Comparison of ENCODE assay signal across 15 cellular contexts in the genomic region with DNA sequence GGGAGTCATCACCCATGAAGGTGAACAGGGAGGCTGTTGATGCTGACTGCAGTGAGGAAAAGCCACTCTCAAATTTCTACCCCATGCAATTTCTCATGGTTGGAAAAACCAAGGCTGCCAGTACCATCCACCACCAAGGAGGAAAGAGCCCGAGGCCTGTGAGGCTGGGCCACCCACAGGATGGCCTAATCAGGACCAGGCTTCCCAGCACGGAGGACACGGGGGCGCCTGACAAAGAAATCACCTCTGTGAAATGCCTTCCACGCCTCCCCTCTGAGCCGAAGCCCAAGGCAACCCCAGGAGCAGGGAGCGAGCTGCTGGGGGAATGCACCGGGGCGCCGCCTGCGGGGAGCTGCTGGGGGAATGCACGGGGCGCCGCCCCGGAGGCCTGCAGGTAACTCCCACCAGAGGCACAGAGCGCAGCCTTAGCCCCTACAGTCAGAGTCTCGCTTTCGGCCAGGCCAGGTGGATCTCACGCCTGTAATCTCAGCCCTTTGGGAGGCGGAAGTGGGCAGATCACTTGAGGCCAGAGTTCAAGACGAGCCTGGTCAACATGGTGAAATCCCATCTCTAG. TPM values are rescaled to one million over a fixed set of nuclear protein-coding genes. Genes with fewer than 3 reads are reported as not detected.
DNase-seq lines count a peak whose midpoint lies in the region; ATAC-seq and TF ChIP-seq lines count a peak whose summit lies in the region.
"Had no signal": no experiment of that assay in that cellular context is flagged by ENCODE, and none has a peak within 500 bp of the region (broad histone marks: within the 10 kb centered on the region; RNA-seq: fewer than 3 reads in every experiment).

No MANE protein-coding gene starts in this region.

- peaks cover 12% of the 10 kb centered on the region for H3K36me3 Mint-ChIP-seq in WTC11
- H3K36me3 Mint-ChIP-seq in CD8-positive, alpha-beta T cell, result no peaks in the 10 kb centered on the region
- H3K36me3 Mint-ChIP-seq: CD14-positive monocyte; CD8-positive, alpha-beta memory T cell had no signal

- TF ChIP-seq POLR2A in prostate gland (IDR thresholded peaks at IDR 0.05), result no peak

- H3K9me3 Mint-ChIP-seq in WTC11, result peaks cover 13% of the 10 kb centered on the region
- peaks cover 10% of the 10 kb centered on the region for H3K9me3 Mint-ChIP-seq in CD8-positive, alpha-beta T cell

- intact Hi-C loops in CD8-positive, alpha-beta T cell (cut with DNase I, micrococcal nuclease), result no loop called here
- intact Hi-C loops in prostate gland (cut with DNase I), result no loop called here

- H3K36me3 ChIP-seq in H7 (replicated peaks; ENCODE audit: control insufficient read depth, insufficient read depth, low read length) (no peaks in the 10 kb centered on the region), prostate gland (no peaks in the 10 kb centered on the region)
- H3K36me3 ChIP-seq in CD8-positive, alpha-beta T cell (ENCODE audit: insufficient read depth, low read length), result no peaks in the 10 kb centered on the region

- peak; percentile 86 for ATAC-seq in WTC11
- ATAC-seq in CD8-positive, alpha-beta T cell, result no peak
- ATAC-seq: HCT116, HepG2 had no signal

- no peaks in the 10 kb centered on the region for H3K4me1 ChIP-seq in CD8-positive, alpha-beta T cell (ENCODE audit: insufficient read depth, low read length)
- no peaks in the 10 kb centered on the region for H3K4me1 ChIP-seq in prostate gland (replicated peaks)
- H3K4me1 ChIP-seq: A549, Caco-2 had no signal

- DNase-seq in H7 (peak; percentile 82), WTC11 (ENCODE audit: low spot score) (peak; percentile 41), iPS-NIHi7 (ENCODE audit: extremely low spot score) (peak; percentile 57), GDM1 (lab: John Stamatoyannopoulos, UW) (no peak), DMS53 (lab: John Stamatoyannopoulos, UW) (no peak), prostate gland (ENCODE audit: low spot score) (no peak)
- no peak for DNase-seq in CD8-positive, alpha-beta T cell
- DNase-seq: Caco-2; CD8-positive, alpha-beta memory T cell had no signal

- CTCF ChIA-PET in WTC11 (lab: Charles Lee), result interaction anchor here (0.9 kb wide), 1 partner anchor 19 kb away, joined by 3 read pairs; no protein-coding TSS in a partner anchor
- CTCF ChIA-PET in CD8-positive, alpha-beta T cell (lab: Charles Lee), result no interaction called here

- no peak overlapping the region for H3K27ac ChIP-seq in CD8-positive, alpha-beta T cell (ENCODE audit: low read depth, low read length)
- H3K27ac ChIP-seq in prostate gland, result no peak overlapping the region
- H3K27ac ChIP-seq: A549 had no signal

- no peaks in the 10 kb centered on the region for H3K9me3 ChIP-seq in CD8-positive, alpha-beta T cell (ENCODE audit: low read length)
- H3K9me3 ChIP-seq in prostate gland, result no peaks in the 10 kb centered on the region
- H3K9me3 ChIP-seq: A549 had no signal

- H3K27ac Mint-ChIP-seq in WTC11, result no peak overlapping the region
- H3K27ac Mint-ChIP-seq in CD8-positive, alpha-beta T cell, result no peak overlapping the region
- H3K27ac Mint-ChIP-seq: CD14-positive monocyte; CD8-positive, alpha-beta memory T cell had no signal

- POLR2A ChIA-PET in WTC11 (lab: Charles Lee), result no interaction called here
- POLR2A ChIA-PET in CD8-positive, alpha-beta T cell (lab: Charles Lee), result no interaction called here

- H3K4me3 Mint-ChIP-seq in WTC11, result no peak overlapping the region
- no peak overlapping the region for H3K4me3 Mint-ChIP-seq in CD8-positive, alpha-beta T cell
- H3K4me3 Mint-ChIP-seq: CD14-positive monocyte had no signal

- WGBS in prostate gland, result 81% methylated on average over 21 of the region's 21 CpGs

- TF ChIP-seq CTCF in WTC11 (IDR thresholded peaks at IDR 0.05) (no peak), prostate gland (IDR thresholded peaks at IDR 0.05) (no peak)
- TF ChIP-seq CTCF in CD8-positive, alpha-beta T cell (IDR thresholded peaks at IDR 0.05), result no peak

- H3K4me1 Mint-ChIP-seq in WTC11, result peaks cover 15% of the 10 kb centered on the region
- H3K4me1 Mint-ChIP-seq in CD8-positive, alpha-beta T cell (ENCODE audit: low read depth), result no peaks in the 10 kb centered on the region
- H3K4me1 Mint-ChIP-seq: CD14-positive monocyte; CD8-positive, alpha-beta memory T cell had no signal

- peaks cover 4% of the 10 kb centered on the region for H3K27me3 Mint-ChIP-seq in WTC11 (ENCODE audit: low read depth)
- peaks cover 9% of the 10 kb centered on the region for H3K27me3 Mint-ChIP-seq in CD8-positive, alpha-beta T cell (ENCODE audit: low read depth)

- no peaks in the 10 kb centered on the region for H3K27me3 ChIP-seq in H7 (ENCODE audit: control insufficient read depth, insufficient read depth, low read length)
- no peaks in the 10 kb centered on the region for H3K27me3 ChIP-seq in CD8-positive, alpha-beta T cell (ENCODE audit: insufficient read depth, low read length)
- H3K27me3 ChIP-seq in prostate gland (replicated peaks; ENCODE audit: insufficient read depth), result no peaks in the 10 kb centered on the region

- no peak overlapping the region for H3K4me3 ChIP-seq in H7 (ENCODE audit: insufficient read depth, low read depth, low read length)
- no peak overlapping the region for H3K4me3 ChIP-seq in CD8-positive, alpha-beta T cell (ENCODE audit: low read depth, low read length)
- no peak overlapping the region for H3K4me3 ChIP-seq in prostate gland
- H3K4me3 ChIP-seq: A549 had no signal

TF ChIP-seq in WTC11, 78 proteins besides CTCF, POLR2A, EP300 and RAD21:
- TF ChIP-seq ZNF423 (CRISPR knock-in tag; IDR thresholded peaks at IDR 0.05), result peak; percentile 29; the same call in 1 of the 2 replicates
- TF ChIP-seq, protein P1, sequence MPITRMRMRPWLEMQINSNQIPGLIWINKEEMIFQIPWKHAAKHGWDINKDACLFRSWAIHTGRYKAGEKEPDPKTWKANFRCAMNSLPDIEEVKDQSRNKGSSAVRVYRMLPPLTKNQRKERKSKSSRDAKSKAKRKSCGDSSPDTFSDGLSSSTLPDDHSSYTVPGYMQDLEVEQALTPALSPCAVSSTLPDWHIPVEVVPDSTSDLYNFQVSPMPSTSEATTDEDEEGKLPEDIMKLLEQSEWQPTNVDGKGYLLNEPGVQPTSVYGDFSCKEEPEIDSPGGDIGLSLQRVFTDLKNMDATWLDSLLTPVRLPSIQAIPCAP (CRISPR knock-in tag; IDR thresholded peaks at IDR 0.05), result no peak

RNA-seq across cellular contexts. Expression of a gene that starts 26.9 kb away (rescaled TPM):
- total RNA-seq in H7 (2014; rRNA removed; shearing (Covaris generic)), result 0.52 and 0.89 TPM in 2 replicates
- total RNA-seq in WTC11 (2021) (0.07 to 0.11 TPM in 2 of 3 replicates, not detected in the other), prostate gland (10 to 100 TPM in 1 of 2 donors, 1 to 10 TPM in 1; 4.9 to 14.1 TPM)
- total RNA-seq in CD8-positive, alpha-beta T cell, result not detected
- total RNA-seq: CD8-positive, alpha-beta memory T cell; G401; H1; HepG2 had no signal

Comparison
In these comparisons a context has a peak if more than half of its experiments do, and no peak if none do; other contexts are left out.
1. DNase-seq: peak in H7 (single experiment), WTC11 (single experiment) and iPS-NIHi7 (single experiment); none in CD8-positive, alpha-beta T cell (0 of 7), GDM1 (single experiment), DMS53 (single experiment) and prostate gland (single experiment).